9 cellular contexts compared by ENCODE assay signal in the genomic region with DNA sequence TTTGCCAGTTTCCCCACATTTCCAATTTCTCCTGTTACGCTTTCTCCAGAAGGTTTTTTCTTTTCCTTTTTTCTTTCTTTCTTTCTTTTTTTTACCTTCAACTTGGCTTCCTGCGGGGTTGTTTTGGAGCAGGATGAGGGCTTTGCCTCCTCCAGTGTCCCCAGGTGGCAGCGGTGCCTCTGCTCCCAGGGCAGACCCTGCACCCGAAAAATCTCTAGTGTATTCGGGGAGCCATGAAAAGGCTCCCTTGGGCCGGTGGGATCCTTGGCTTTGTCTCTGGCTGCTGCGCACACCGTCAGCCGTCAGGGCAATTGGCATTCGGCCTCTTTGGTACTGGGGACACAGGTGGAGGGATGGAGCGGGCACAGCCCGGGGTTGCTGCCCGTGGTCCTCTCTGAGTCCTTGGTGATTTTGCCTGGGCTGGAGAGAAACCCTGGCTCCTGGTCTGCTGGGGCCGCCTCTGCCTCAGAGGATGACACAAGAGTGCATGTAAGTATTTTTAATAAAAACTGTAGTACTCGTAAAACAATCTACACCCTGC. TPM values are rescaled to one million over a fixed set of nuclear protein-coding genes. Genes with fewer than 3 reads are reported as not detected.
DNase-seq lines count a peak whose midpoint lies in the region; ATAC-seq, FAIRE-seq and TF ChIP-seq lines count a peak whose summit lies in the region.
"Had no signal": no experiment of that assay in that cellular context is flagged by ENCODE, and none has a peak within 500 bp of the region (broad histone marks: within the 10 kb centered on the region; RNA-seq: fewer than 3 reads in every experiment).

No MANE protein-coding gene starts in this region.

- no peaks in the 10 kb centered on the region for H3K79me2 ChIP-seq in keratinocyte (ENCODE audit: control insufficient read depth, insufficient read depth, low read length)

- peaks cover 30% of the 10 kb centered on the region for H3K4me1 Mint-ChIP-seq in T-helper 1 cell treated with Interleukin-12 subunit alpha and Interleukin-12 subunit beta and Interleukin-4 antibody, amounts not matched to agents 30 μg/mL and 1 μg/mL, for 36 hours (ENCODE audit: low read depth)
- peaks cover 9% of the 10 kb centered on the region for H3K4me1 Mint-ChIP-seq in activated T-helper 17 cell treated with anti-CD3 and anti-CD28 coated beads, Interleukin-2, amount 50 U/mL, for 72 hours

- no peaks in the 10 kb centered on the region for H3K9me1 ChIP-seq in keratinocyte (ENCODE audit: control insufficient read depth, extremely low read depth, insufficient read depth, low read length)

- H2AFZ ChIP-seq in keratinocyte (ENCODE audit: control insufficient read depth, low read length), result no peak overlapping the region

- peak overlapping the region; percentile 85 for H3K4me3 Mint-ChIP-seq in T-helper 1 cell treated with Interleukin-12 subunit alpha and Interleukin-12 subunit beta and Interleukin-4 antibody, amounts not matched to agents 30 μg/mL and 1 μg/mL, for 36 hours
- H3K4me3 Mint-ChIP-seq in activated T-helper 17 cell treated with anti-CD3 and anti-CD28 coated beads, Interleukin-2, amount 50 U/mL, for 72 hours, result peak overlapping the region; percentile 88

- peaks cover 65% of the 10 kb centered on the region for H3K27me3 ChIP-seq in keratinocyte (ENCODE audit: control insufficient read depth, extremely low read depth, insufficient read depth, low read length)
- H3K27me3 ChIP-seq in testis, result no peaks in the 10 kb centered on the region

- DNase-seq in T-helper 1 cell (no peak), keratinocyte (ENCODE audit: low read depth, low spot score) (no peak), testis (no peak), Ammon's horn (ENCODE audit: low spot score) (no peak), NCI-H1930 (lab: John Stamatoyannopoulos, UW) (no peak)
- DNase-seq in activated CD4-positive, alpha-beta T cell treated with anti-CD3 and anti-CD28 coated beads, Interleukin-2, amount 50 U/mL, for 4 hours, result no peak

- dilution Hi-C loops in keratinocyte (cut with MboI; ENCODE audit: extremely low pct_ligation_motif_present, low sequenced_read_pairs), result no loop called here

- H3K4me1 ChIP-seq in keratinocyte (ENCODE audit: control insufficient read depth, extremely low read depth, insufficient read depth, low read length) (peaks cover 12% of the 10 kb centered on the region), testis (no peaks in the 10 kb centered on the region)

- H3K27me3 Mint-ChIP-seq in T-helper 1 cell treated with Interleukin-12 subunit alpha and Interleukin-12 subunit beta and Interleukin-4 antibody, amounts not matched to agents 30 μg/mL and 1 μg/mL, for 36 hours (ENCODE audit: low read depth), result peaks cover 76% of the 10 kb centered on the region
- peaks cover 44% of the 10 kb centered on the region for H3K27me3 Mint-ChIP-seq in activated T-helper 17 cell treated with anti-CD3 and anti-CD28 coated beads, Interleukin-2, amount 50 U/mL, for 72 hours

- peak overlapping the region; percentile 82 for H3K4me2 ChIP-seq in keratinocyte (ENCODE audit: control insufficient read depth, extremely low read depth, insufficient read depth, low read depth, low read length)

- FAIRE-seq in keratinocyte (lab: Jason Lieb, UNC), result no peak

- WGBS in testis, 2 donors, result 12 to 14% methylated on average over 15 of the region's 15 CpGs

- intact Hi-C loops in testis (cut with DNase I; ENCODE audit: low total_unique reads), result no loop called here

- TF ChIP-seq POLR2A in testis (IDR thresholded peaks at IDR 0.05), result no peak

- ATAC-seq in activated T-helper 17 cell treated with anti-CD3 and anti-CD28 coated beads, Interleukin-2, amount 50 U/mL, for 72 hours (replicated peaks), result no peak

- H3K9me3 Mint-ChIP-seq in T-helper 1 cell treated with Interleukin-12 subunit alpha and Interleukin-12 subunit beta and Interleukin-4 antibody, amounts not matched to agents 30 μg/mL and 1 μg/mL, for 36 hours, result no peaks in the 10 kb centered on the region
- no peaks in the 10 kb centered on the region for H3K9me3 Mint-ChIP-seq in activated T-helper 17 cell treated with anti-CD3 and anti-CD28 coated beads, Interleukin-2, amount 50 U/mL, for 72 hours

- no peak for TF ChIP-seq CTCF in keratinocyte (optimal IDR thresholded peaks at IDR 0.05 in 1 of 3, IDR thresholded peaks at IDR 0.05 in 1 of 3, conservative IDR thresholded peaks at IDR 0.05 in 1 of 3; ENCODE audit: extremely low read depth in 1 of 3, insufficient read depth in 2 of 3, low read length in 3 of 3)
- no peak for TF ChIP-seq CTCF in testis (IDR thresholded peaks at IDR 0.05)

- no peaks in the 10 kb centered on the region for H3K9me3 ChIP-seq in keratinocyte (ENCODE audit: control insufficient read depth, low read depth, low read length)
- H3K9me3 ChIP-seq in testis, result no peaks in the 10 kb centered on the region

- H3K9ac ChIP-seq in keratinocyte (ENCODE audit: control insufficient read depth, extremely low read depth, insufficient read depth, low read length), result no peak overlapping the region

- no peaks in the 10 kb centered on the region for H4K20me1 ChIP-seq in keratinocyte (ENCODE audit: control insufficient read depth, extremely low read depth, insufficient read depth, low read length)

- H3K36me3 ChIP-seq in keratinocyte (ENCODE audit: control insufficient read depth in 2 of 2, extremely low read depth in 1 of 2, insufficient read depth in 2 of 2, low read length in 2 of 2) (no peaks in the 10 kb centered on the region), testis (ENCODE audit: low read depth, missing control alignments) (no peaks in the 10 kb centered on the region)

- no peak overlapping the region for H3K27ac Mint-ChIP-seq in T-helper 1 cell treated with Interleukin-12 subunit alpha and Interleukin-12 subunit beta and Interleukin-4 antibody, amounts not matched to agents 30 μg/mL and 1 μg/mL, for 36 hours
- H3K27ac Mint-ChIP-seq in activated T-helper 17 cell treated with anti-CD3 and anti-CD28 coated beads, Interleukin-2, amount 50 U/mL, for 72 hours, result no peak overlapping the region

- no peaks in the 10 kb centered on the region for H3K36me3 Mint-ChIP-seq in T-helper 1 cell treated with Interleukin-12 subunit alpha and Interleukin-12 subunit beta and Interleukin-4 antibody, amounts not matched to agents 30 μg/mL and 1 μg/mL, for 36 hours (ENCODE audit: low read depth)
- no peaks in the 10 kb centered on the region for H3K36me3 Mint-ChIP-seq in activated T-helper 17 cell treated with anti-CD3 and anti-CD28 coated beads, Interleukin-2, amount 50 U/mL, for 72 hours (ENCODE audit: low read depth)

- H3K27ac ChIP-seq in keratinocyte (ENCODE audit: control insufficient read depth, insufficient read depth, low read length) (no peak overlapping the region), testis (peak overlapping the region; percentile 5 to 16)

- H3K4me3 ChIP-seq in keratinocyte (ENCODE audit: control insufficient read depth in 2 of 3, extremely low read depth in 1 of 3, insufficient read depth in 2 of 3, low read depth in 1 of 3, low read length in 3 of 3) (peak overlapping the region; percentile 40 to 57 (median 57)), testis (peak overlapping the region; percentile 50 to 68)

RNA-seq across cellular contexts. Expression of gene ITGB3, which starts 0.8 kb away (rescaled TPM):
- total RNA-seq in activated T-helper 17 cell treated with anti-CD3 and anti-CD28 coated beads, Interleukin-2, amount 50 U/mL, for 72 hours, result under 1 TPM in 1 of 2 donors, not detected in 1; 0.11 TPM
- polyA plus RNA-seq in keratinocyte (not detected in 3 replicates), testis (ENCODE audit: insufficient read depth, low read depth, low replicate concordance) (7.6 TPM)
- not detected for polyA plus RNA-seq in keratinocyte (2011; ENCODE audit: low read depth)
- polyA plus RNA-seq in keratinocyte (2011; cell fraction: cytosol; rRNA removed), result not detected in 2 replicates
- 0.21 TPM in 1 of 2 replicates, not detected in the other for polyA plus RNA-seq in keratinocyte (2011; cell fraction: nucleus; rRNA removed)
- polyA plus RNA-seq in keratinocyte (2012; ENCODE audit: low replicate concordance), result not detected in 2 replicates
- not detected in 3 replicates for polyA minus RNA-seq in keratinocyte
- polyA minus RNA-seq in keratinocyte (2011; cell fraction: cytosol; rRNA and poly(A)+ RNA removed), result not detected
- polyA minus RNA-seq in keratinocyte (2011; cell fraction: nucleus; rRNA and poly(A)+ RNA removed), result 0.63 TPM in 1 of 2 replicates, not detected in the other
- total RNA-seq in testis, result 10 to 100 TPM in 1 of 2 donors, 1 to 10 TPM in 1; 6.9 to 10.3 TPM

RNA-seq across cellular contexts. Expression of gene MYL4, which starts 45.3 kb away (rescaled TPM):
- total RNA-seq in activated T-helper 17 cell treated with anti-CD3 and anti-CD28 coated beads, Interleukin-2, amount 50 U/mL, for 72 hours, result under 1 TPM; 0.30 to 0.53 TPM
- polyA plus RNA-seq in keratinocyte, result not detected in 3 replicates
- not detected for polyA plus RNA-seq in keratinocyte (2011; ENCODE audit: low read depth)
- polyA plus RNA-seq in keratinocyte (2011; cell fraction: cytosol; rRNA removed), result not detected in 2 replicates
- not detected in 2 replicates for polyA plus RNA-seq in keratinocyte (2011; cell fraction: nucleus; rRNA removed)
- not detected in 2 replicates for polyA plus RNA-seq in keratinocyte (2012; ENCODE audit: low replicate concordance)
- not detected in 3 replicates for polyA minus RNA-seq in keratinocyte
- not detected for polyA minus RNA-seq in keratinocyte (2011; cell fraction: cytosol; rRNA and poly(A)+ RNA removed)
- not detected in 2 replicates for polyA minus RNA-seq in keratinocyte (2011; cell fraction: nucleus; rRNA and poly(A)+ RNA removed)
- 1 to 10 TPM; 7.6 to 7.9 TPM for total RNA-seq in testis
- polyA plus RNA-seq in testis (ENCODE audit: insufficient read depth, low read depth, low replicate concordance), result 19.3 TPM
- total RNA-seq: M059J had no signal

Comparison
In these comparisons a context has a peak if more than half of its experiments do, and no peak if none do; other contexts are left out.
1. RNA of gene ITGB3, which starts 0.8 kb away (total RNA-seq): 6.9 to 10.3 TPM in testis; 0.11 TPM in activated T-helper 17 cell treated with anti-CD3 and anti-CD28 coated beads, Interleukin-2, amount 50 U/mL, for 72 hours; every median in the first group is over 4 times any median in the second.
2. RNA of gene MYL4, which starts 45.3 kb away (total RNA-seq): 7.6 to 7.9 TPM in testis; 0.30 to 0.53 TPM in activated T-helper 17 cell treated with anti-CD3 and anti-CD28 coated beads, Interleukin-2, amount 50 U/mL, for 72 hours; every median in the first group is over 4 times any median in the second.